1 cellular context compared by ENCODE assay signal in genomic region chr17:28055546-28056275, GRCh38.
TF ChIP-seq lines count a peak whose summit lies in the region.

No MANE protein-coding gene starts in this region.

TF ChIP-seq in GM12878, 131 proteins besides CTCF, POLR2A, EP300 and RAD21:
- 0 out of 2 replicates have a peak, but pooled peaks have one; percentile 6 for TF ChIP-seq RAD51 (IDR thresholded peaks at IDR 0.05)
- TF ChIP-seq MTA2 (IDR thresholded peaks at IDR 0.05; ENCODE audit: low read depth): peak; percentile 78
- TF ChIP-seq CREM (IDR thresholded peaks at IDR 0.05; ENCODE audit: low read depth): peak; percentile 57
- TF ChIP-seq RELB (IDR thresholded peaks at IDR 0.05; ENCODE audit: low read depth): peak; percentile 61; the same call in 1 of the 2 replicates
- no peak for TF ChIP-seq NBN (IDR thresholded peaks at IDR 0.05)
- no peak for TF ChIP-seq CBX3 (IDR thresholded peaks at IDR 0.05; ENCODE audit: borderline replicate concordance, low read depth)
- TF ChIP-seq PKNOX1 (IDR thresholded peaks at IDR 0.05): peak; percentile 50
- no peak for TF ChIP-seq NR2C2 (IDR thresholded peaks at IDR 0.05; ENCODE audit: borderline replicate concordance, control insufficient read depth, insufficient read length, low read depth)
- peak; percentile 50; the same call in 1 of the 2 replicates for TF ChIP-seq JUND (IDR thresholded peaks at IDR 0.05; ENCODE audit: low read depth, low read length)
- peak; percentile 82 for TF ChIP-seq MEF2B (IDR thresholded peaks at IDR 0.05; ENCODE audit: partially characterized antibody, poor library complexity, severe bottlenecking)
- TF ChIP-seq ATF7 (IDR thresholded peaks at IDR 0.05; ENCODE audit: low read depth): peak; percentile 70
- peak; percentile 91 for TF ChIP-seq MEF2A (IDR thresholded peaks at IDR 0.05; ENCODE audit: insufficient read depth, low read depth, low read length)
- TF ChIP-seq HDAC2 (IDR thresholded peaks at IDR 0.05): no peak
- TF ChIP-seq FOXM1 (IDR thresholded peaks at IDR 0.05; ENCODE audit: low read depth, low read length): peak; percentile 72; the same call in 1 of the 2 replicates
- TF ChIP-seq JUNB (IDR thresholded peaks at IDR 0.05): peak; percentile 98
- peak; percentile 53 for TF ChIP-seq RUNX3 (IDR thresholded peaks at IDR 0.05; ENCODE audit: low read length)
- TF ChIP-seq IKZF2 (IDR thresholded peaks at IDR 0.05): 0 out of 4 replicates have a peak, but pooled peaks of 1 of the 2 experiments have one; percentile 12
- TF ChIP-seq DPF2 (IDR thresholded peaks at IDR 0.05): 0 out of 2 replicates have a peak, but pooled peaks have one; percentile 15
- TF ChIP-seq IRF4 (IDR thresholded peaks at IDR 0.05; ENCODE audit: low read depth, low read length): 0 out of 2 replicates have a peak, but pooled peaks have one; percentile 34
- TF ChIP-seq ATF2 (IDR thresholded peaks at IDR 0.05; ENCODE audit: low read length): peak; percentile 82
- peak; percentile 90 for TF ChIP-seq NFIC (IDR thresholded peaks at IDR 0.05; ENCODE audit: low read depth, low read length)
- peak; percentile 89; the same call in 1 of the 2 replicates for TF ChIP-seq ZNF217 (IDR thresholded peaks at IDR 0.05)
- no peak for TF ChIP-seq YY1 (IDR thresholded peaks at IDR 0.05; ENCODE audit: low read depth, low read length)
